ENCODE assay signal across 8 cellular contexts in the genomic region with DNA sequence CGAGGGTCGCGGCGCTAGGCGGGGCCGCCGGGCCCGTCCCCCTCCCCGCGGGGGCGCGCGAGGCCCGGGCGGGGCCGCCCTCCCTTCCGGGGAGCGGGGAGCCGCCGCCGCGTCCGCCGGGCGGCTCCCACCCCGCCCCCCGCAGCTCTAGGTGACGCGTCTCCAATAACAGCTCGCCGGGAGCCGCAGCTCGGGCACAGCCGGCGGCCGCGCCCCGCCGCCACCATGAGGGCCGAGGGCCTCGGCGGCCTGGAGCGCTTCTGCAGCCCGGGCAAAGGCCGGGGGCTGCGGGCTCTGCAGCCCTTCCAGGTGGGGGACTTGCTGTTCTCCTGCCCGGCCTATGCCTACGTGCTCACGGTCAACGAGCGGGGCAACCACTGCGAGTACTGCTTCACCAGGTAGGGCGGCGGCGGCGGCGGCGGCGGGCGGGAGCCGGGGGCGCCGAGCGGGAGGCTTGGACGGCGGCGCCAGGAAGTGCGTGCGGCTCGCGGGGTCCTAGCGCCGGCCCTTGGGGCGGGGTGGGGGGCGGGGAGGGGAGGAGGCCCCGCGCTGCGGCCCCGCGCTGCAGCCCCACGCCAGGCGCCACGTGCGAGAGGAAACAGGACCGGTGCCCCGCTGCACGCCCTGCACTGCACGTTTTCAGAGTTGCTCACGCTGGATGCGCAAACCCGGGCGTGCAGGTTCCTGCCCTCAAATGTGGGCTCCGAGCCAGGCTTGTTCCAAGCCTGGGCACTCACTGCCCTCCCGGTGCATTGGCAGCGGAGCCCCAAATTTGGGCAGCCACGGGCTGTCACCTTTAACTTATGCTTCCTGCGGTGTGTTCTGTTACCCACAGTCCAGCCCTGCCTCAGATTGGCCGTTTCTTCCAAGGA. TPM values are rescaled to one million over a fixed set of nuclear protein-coding genes. Genes with fewer than 3 reads are reported as not detected.
DNase-seq lines count a peak whose midpoint lies in the region; TF ChIP-seq lines count a peak whose summit lies in the region.

A gene with protein sequence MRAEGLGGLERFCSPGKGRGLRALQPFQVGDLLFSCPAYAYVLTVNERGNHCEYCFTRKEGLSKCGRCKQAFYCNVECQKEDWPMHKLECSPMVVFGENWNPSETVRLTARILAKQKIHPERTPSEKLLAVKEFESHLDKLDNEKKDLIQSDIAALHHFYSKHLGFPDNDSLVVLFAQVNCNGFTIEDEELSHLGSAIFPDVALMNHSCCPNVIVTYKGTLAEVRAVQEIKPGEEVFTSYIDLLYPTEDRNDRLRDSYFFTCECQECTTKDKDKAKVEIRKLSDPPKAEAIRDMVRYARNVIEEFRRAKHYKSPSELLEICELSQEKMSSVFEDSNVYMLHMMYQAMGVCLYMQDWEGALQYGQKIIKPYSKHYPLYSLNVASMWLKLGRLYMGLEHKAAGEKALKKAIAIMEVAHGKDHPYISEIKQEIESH (plus strand): TSS at position 130 of the 872 bp plus-strand sequence. CDS start 96 bp downstream, at position 226.

- H3K36me3 ChIP-seq in ascending aorta (no peaks in the 10 kb centered on the region), hepatocyte (replicated peaks; ENCODE audit: insufficient read depth, low read depth) (no peaks in the 10 kb centered on the region)

- peak within 1 kb of the TSS; percentile 99 for H3K4me2 ChIP-seq in hepatocyte

- H3K9me2 ChIP-seq in hepatocyte (replicated peaks; ENCODE audit: insufficient read depth) = no peaks in the 10 kb centered on the region

- DNase-seq in HFF-Myc (ENCODE audit: extremely low read depth, low read depth) (no peak), NB4 (ENCODE audit: low read depth) (peak; percentile 81), T-helper 2 cell (peak; percentile 39 to 84 (median 58)), ascending aorta (ENCODE audit: low spot score in 2 of 2) (peak in 1 of 2 donors; percentile 78), hepatocyte (ENCODE audit: low spot score) (peak; percentile 88), retina (peak; percentile 86), GOT3 (lab: John Stamatoyannopoulos, UW) (no peak)

- no peaks in the 10 kb centered on the region for H3K9me3 ChIP-seq in ascending aorta
- H3K9me3 ChIP-seq in hepatocyte (ENCODE audit: low read depth) = no peaks in the 10 kb centered on the region

- H2AFZ ChIP-seq in hepatocyte = peak within 1 kb of the TSS; percentile 99

- TF ChIP-seq POLR2A in NB4 (IDR thresholded peaks at IDR 0.05; ENCODE audit: extremely low read depth, insufficient read length) = peak; percentile 54

- H3K79me2 ChIP-seq in hepatocyte = peaks cover 32% of the 10 kb centered on the region

- TF ChIP-seq CTCF in GM12875 (IDR thresholded peaks at IDR 0.05; ENCODE audit: borderline replicate concordance, insufficient read depth, low read depth, low read length) = no peak
- no peak for TF ChIP-seq CTCF in HFF-Myc (IDR thresholded peaks at IDR 0.05; ENCODE audit: low read depth, low read length, missing control alignments)
- no peak for TF ChIP-seq CTCF in NB4 (IDR thresholded peaks at IDR 0.05; ENCODE audit: low read depth, low read length)
- no peak for TF ChIP-seq CTCF in ascending aorta (IDR thresholded peaks at IDR 0.05)
- TF ChIP-seq CTCF in hepatocyte (IDR thresholded peaks at IDR 0.05; ENCODE audit: poor library complexity) = no peak

- H3K27ac ChIP-seq in ascending aorta (peak within 1 kb of the TSS; percentile 86 to 87), hepatocyte (peak within 1 kb of the TSS; percentile 99)

- WGBS in hepatocyte (ENCODE audit: low lambda C conversion rate, missing lambda C conversion rate) = 2% methylated on average over 31 of the region's 98 CpGs

- H3K4me1 ChIP-seq in ascending aorta (peaks cover 0 to 4% of the 10 kb centered on the region in 2 donors), hepatocyte (ENCODE audit: insufficient read depth) (peaks cover 5% of the 10 kb centered on the region)

- no peaks in the 10 kb centered on the region for H4K20me1 ChIP-seq in hepatocyte (ENCODE audit: insufficient read depth, poor library complexity, severe bottlenecking)

- intact Hi-C loops in ascending aorta (cut with DNase I) = loop anchor here (1.0 kb wide), 1 partner anchor 270 kb away; the partner anchor contains the start of gene PTPN14

- no peaks in the 10 kb centered on the region for H3K27me3 ChIP-seq in ascending aorta
- no peaks in the 10 kb centered on the region for H3K27me3 ChIP-seq in hepatocyte

- H3K4me3 ChIP-seq in GM12875 (ENCODE audit: low read depth, low read length) = peak within 1 kb of the TSS; percentile 62
- H3K4me3 ChIP-seq in HFF-Myc (replicated peaks; ENCODE audit: low read depth, low read length) = peak within 1 kb of the TSS; percentile 64
- H3K4me3 ChIP-seq in NB4 (ENCODE audit: low read depth, low read length) = peak within 1 kb of the TSS; percentile 93
- peak within 1 kb of the TSS; percentile 98 to 99 for H3K4me3 ChIP-seq in ascending aorta
- H3K4me3 ChIP-seq in hepatocyte = peak within 1 kb of the TSS; percentile 99

RNA-seq across cellular contexts. Expression of the gene that starts here (rescaled TPM):
- total RNA-seq in ascending aorta (2.4 TPM), hepatocyte (32.7 and 39.8 TPM in 2 replicates)
- 34.4 and 36.2 TPM in 2 replicates for polyA plus RNA-seq in hepatocyte

Comparison
In these comparisons a context has a peak if more than half of its experiments do, and no peak if none do; other contexts are left out.
1. DNase-seq: peak in NB4 (single experiment), T-helper 2 cell (5 of 5), hepatocyte (single experiment) and retina (single experiment); none in HFF-Myc (single experiment) and GOT3 (single experiment).
2. Peak in every context shown above with its lines, with median percentiles within 50 percentile points of each other: H3K4me3 ChIP-seq.